In the genomic region with DNA sequence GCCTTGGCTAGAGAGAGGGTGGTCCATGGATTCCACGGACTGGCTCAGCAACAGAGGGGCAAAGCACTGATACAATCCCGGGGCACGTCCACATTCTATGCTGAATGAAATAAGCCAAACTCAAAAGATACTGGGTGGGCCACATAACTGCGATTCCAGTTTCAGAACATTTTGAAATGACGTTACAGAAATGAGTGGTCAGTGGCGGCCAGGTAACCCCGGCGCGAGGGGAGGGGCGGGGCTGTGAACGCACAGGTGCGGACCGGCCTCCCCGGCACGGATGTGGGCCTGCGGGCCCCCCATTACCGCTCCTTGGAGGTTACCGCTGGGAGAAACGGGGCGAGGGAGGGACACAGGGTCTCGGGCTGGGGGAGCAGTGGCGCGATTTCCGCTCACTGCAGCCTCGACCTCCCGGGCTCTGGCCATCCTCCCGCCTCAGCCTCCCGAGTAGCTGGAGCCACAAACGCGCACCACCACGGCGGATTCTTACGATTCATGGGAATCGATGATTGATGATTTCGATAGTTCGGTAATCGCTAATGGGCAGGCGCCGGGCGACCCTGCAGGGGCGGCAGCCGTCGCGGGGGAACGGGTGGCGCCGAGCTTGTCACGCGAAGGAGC, we compare ENCODE assay signal across 8 cellular contexts. TPM values are rescaled to one million over a fixed set of nuclear protein-coding genes. Genes with fewer than 3 reads are reported as not detected.
A peak's percentile ranks its signal among the peaks of the same experiment; 100 is the strongest.
DNase-seq lines count a peak whose midpoint lies in the region; ATAC-seq and TF ChIP-seq lines count a peak whose summit lies in the region.

No MANE protein-coding gene starts in this region.

- peak overlapping the region; percentile 81 to 94 (median 87) for H3K4me3 Mint-ChIP-seq in T-cell

- TF ChIP-seq POLR2A in sigmoid colon (IDR thresholded peaks at IDR 0.05) = no peak

- no peaks in the 10 kb centered on the region for H3K27me3 Mint-ChIP-seq in T-cell

- H3K4me1 Mint-ChIP-seq in T-cell = peaks cover 12 to 24% (median 20%) of the 10 kb centered on the region in 3 donors

- WGBS in sigmoid colon, 2 donors = 1 to 2% methylated on average over 49 of the region's 49 CpGs

- H3K27me3 ChIP-seq in left ventricle myocardium inferior (ENCODE audit: low read depth) (no peaks in the 10 kb centered on the region), sigmoid colon (no peaks in the 10 kb centered on the region)

- peaks cover 7% of the 10 kb centered on the region for H3K36me3 ChIP-seq in left ventricle myocardium inferior
- peaks cover 0 to 9% (median 0%) of the 10 kb centered on the region in 4 donors for H3K36me3 ChIP-seq in sigmoid colon

- H3K4me3 ChIP-seq in left ventricle myocardium inferior = peak overlapping the region; percentile 98
- peak overlapping the region; percentile 86 for H3K4me3 ChIP-seq in fibroblast of mammary gland (ENCODE audit: control insufficient read depth, low read depth, low read length)
- peak overlapping the region; percentile 79 to 99 (median 85) for H3K4me3 ChIP-seq in sigmoid colon

- no peaks in the 10 kb centered on the region for H3K9me3 Mint-ChIP-seq in T-cell

- intact Hi-C loops in left ventricle myocardium inferior (cut with micrococcal nuclease) = no loop called here
- intact Hi-C loops in cardiac septum (cut with DNase I) = loop anchor here (5.0 kb wide), 1 partner anchor 70 kb away; no protein-coding TSS in a partner anchor
- intact Hi-C loops in sigmoid colon (cut with DNase I) = no loop called here

- no peak for DNase-seq in left ventricle myocardium inferior
- no peak for DNase-seq in cardiac septum (ENCODE audit: low spot score)
- no peak for DNase-seq in T-cell
- no peak for DNase-seq in fibroblast of mammary gland (ENCODE audit: low read depth)
- no peak for DNase-seq in sigmoid colon
- no peak for DNase-seq in islet precursor cell
- no peak for DNase-seq in GM19240 (ENCODE audit: insufficient read length, low spot score)
- DNase-seq in GDM1 (lab: John Stamatoyannopoulos, UW) = no peak

- peak overlapping the region; percentile 86 to 91 for H3K27ac Mint-ChIP-seq in T-cell

- peaks cover 43% of the 10 kb centered on the region for H3K4me1 ChIP-seq in left ventricle myocardium inferior
- H3K4me1 ChIP-seq in sigmoid colon = peaks cover 0 to 22% (median 14%) of the 10 kb centered on the region in 4 donors

- H3K27ac ChIP-seq in left ventricle myocardium inferior (replicated peaks) (peak overlapping the region; percentile 90), sigmoid colon (peak overlapping the region; percentile 85 to 92 (median 88))

- peak in 2 of 4 experiments; percentile 0 to 1 for ATAC-seq in T-cell (replicated peaks in 1 of 4)

- TF ChIP-seq CTCF in left ventricle myocardium inferior (IDR thresholded peaks at IDR 0.05; ENCODE audit: borderline replicate concordance) = no peak
- no peak for TF ChIP-seq CTCF in fibroblast of mammary gland (conservative IDR thresholded peaks at IDR 0.05; ENCODE audit: control insufficient read depth, insufficient read depth, low read depth, low read length)
- TF ChIP-seq CTCF in sigmoid colon (IDR thresholded peaks at IDR 0.05) = no peak

- CTCF ChIA-PET in T-cell (lab: Charles Lee) = no interaction called here

- TF ChIP-seq EP300 in sigmoid colon (IDR thresholded peaks at IDR 0.05) = no peak

- no peaks in the 10 kb centered on the region for H3K36me3 Mint-ChIP-seq in T-cell

- POLR2A ChIA-PET in T-cell (lab: Charles Lee) = no interaction called here

- no peaks in the 10 kb centered on the region for H3K9me3 ChIP-seq in left ventricle myocardium inferior (replicated peaks)
- no peaks in the 10 kb centered on the region for H3K9me3 ChIP-seq in sigmoid colon

RNA-seq across cellular contexts. Expression of a gene that starts 0.6 kb away (rescaled TPM):
- total RNA-seq in left ventricle myocardium inferior (25.3 TPM), cardiac septum (27.1 TPM), T-cell (10 to 100 TPM; 52.3 to 81.4 (median 63.4) TPM), sigmoid colon (10 to 100 TPM; 16.8 to 25.7 (median 23.2) TPM)
- 100 to 1,000 TPM in 1 of 3 donors, 10 to 100 TPM in 2; 41.4 to 206 (median 84.8) TPM for polyA plus RNA-seq in sigmoid colon

RNA-seq across cellular contexts. Expression of a gene that starts 11.5 kb away (rescaled TPM):
- 42.6 TPM for total RNA-seq in left ventricle myocardium inferior
- total RNA-seq in cardiac septum = 26.8 TPM
- 100 to 1,000 TPM; 271 to 456 (median 403) TPM for total RNA-seq in T-cell
- total RNA-seq in sigmoid colon = 100 to 1,000 TPM in 2 of 4 donors, 10 to 100 TPM in 2; 63.1 to 147 (median 105) TPM
- 100 to 1,000 TPM in 2 of 3 donors, 10 to 100 TPM in 1; 81.1 to 429 (median 208) TPM for polyA plus RNA-seq in sigmoid colon

RNA-seq across cellular contexts. Expression of a gene that starts 24.0 kb away (rescaled TPM):
- total RNA-seq in left ventricle myocardium inferior (not detected), cardiac septum (not detected), T-cell (under 1 TPM in 3 of 5 donors, not detected in 2; 0.35 to 0.93 (median 0.39) TPM), sigmoid colon (not detected)
- polyA plus RNA-seq in sigmoid colon = under 1 TPM in 1 of 3 donors, not detected in 2; 0.96 TPM

RNA-seq across cellular contexts. Expression of a gene that starts 24.0 kb away (rescaled TPM):
- total RNA-seq in left ventricle myocardium inferior = 3.1 TPM
- 0.97 TPM for total RNA-seq in cardiac septum
- total RNA-seq in T-cell = 10 to 100 TPM in 3 of 5 donors, 1 to 10 TPM in 2; 5.2 to 20.4 (median 17.2) TPM
- under 1 TPM in 2 of 4 donors, not detected in 2; 0.71 to 0.82 TPM for total RNA-seq in sigmoid colon
- polyA plus RNA-seq in sigmoid colon = 1 to 10 TPM in 1 of 3 donors, under 1 TPM in 2; 0.46 to 3.0 (median 0.60) TPM

RNA-seq across cellular contexts. Expression of a gene that starts 43.9 kb away (rescaled TPM):
- total RNA-seq in left ventricle myocardium inferior (14.2 TPM), cardiac septum (17.1 TPM), T-cell (100 to 1,000 TPM; 246 to 369 (median 264) TPM), sigmoid colon (10 to 100 TPM; 16.0 to 21.4 (median 17.9) TPM)
- polyA plus RNA-seq in sigmoid colon = 10 to 100 TPM in 1 of 3 donors, 1 to 10 TPM in 2; 5.4 to 34.8 (median 6.2) TPM
